In the genomic region with DNA sequence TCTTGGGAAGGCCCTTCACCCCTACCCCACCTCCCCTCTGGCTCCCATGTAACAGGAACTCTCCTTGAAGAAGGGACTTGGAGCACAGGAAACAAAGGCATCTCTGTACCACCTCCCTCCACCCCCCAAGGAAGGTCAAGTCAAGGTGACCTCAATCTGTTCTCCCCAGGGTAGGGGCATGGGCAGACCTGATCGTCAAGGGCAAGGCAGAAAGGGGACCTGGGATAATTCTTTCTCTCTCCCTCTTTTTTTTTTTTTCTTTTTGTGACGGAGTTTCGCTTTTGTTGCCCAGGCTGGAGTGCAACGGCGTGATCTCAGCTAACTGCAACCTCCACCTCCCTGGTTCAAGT, we compare ENCODE assay signal across 1 cellular context.
TF ChIP-seq lines count a peak whose summit lies in the region.

No MANE protein-coding gene starts in this region.

TF ChIP-seq in K562, 482 proteins besides CTCF, POLR2A, EP300 and RAD21:
- TF ChIP-seq HMGN3 (IDR thresholded peaks at IDR 0.05; ENCODE audit: borderline replicate concordance, extremely low read depth, insufficient read length, low read depth, low read length): no peak
- TF ChIP-seq LCOR (CRISPR knock-in tag; IDR thresholded peaks at IDR 0.05): no peak
- TF ChIP-seq NFIX (CRISPR knock-in tag; IDR thresholded peaks at IDR 0.05; ENCODE audit: low read depth): no peak
- no peak for TF ChIP-seq MAX (CRISPR knock-in tag; IDR thresholded peaks at IDR 0.05)
- peak; percentile 91 for TF ChIP-seq ESRRA (IDR thresholded peaks at IDR 0.05; ENCODE audit: borderline replicate concordance, low read depth)
